13 cellular contexts compared by ENCODE assay signal in the genomic region with DNA sequence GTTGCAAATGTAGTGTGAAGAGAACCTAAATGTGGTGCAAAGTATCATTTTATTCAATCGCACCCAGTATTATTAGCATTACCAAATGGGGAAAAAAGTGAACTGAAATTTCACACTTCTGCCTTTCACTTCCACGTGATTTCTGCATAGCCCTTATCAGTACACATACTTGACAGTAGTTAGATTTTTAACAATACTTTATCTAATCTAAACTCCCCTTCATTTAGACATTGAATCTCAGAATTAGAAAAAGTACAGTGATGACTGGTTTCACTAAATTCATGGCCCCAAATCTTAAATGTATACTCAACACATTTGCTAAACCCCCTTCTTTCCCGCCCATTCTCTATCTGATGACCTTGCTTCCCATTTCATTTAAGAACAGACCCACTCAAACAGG. TPM values are rescaled to one million over a fixed set of nuclear protein-coding genes. Genes with fewer than 3 reads are reported as not detected.
DNase-seq lines count a peak whose midpoint lies in the region; ATAC-seq and TF ChIP-seq lines count a peak whose summit lies in the region.
"Had no signal": no experiment of that assay in that cellular context is flagged by ENCODE, and none has a peak within 500 bp of the region (broad histone marks: within the 10 kb centered on the region; RNA-seq: fewer than 3 reads in every experiment).

No MANE protein-coding gene starts in this region.

- intact Hi-C loops in spleen (cut with DNase I; ENCODE audit: low total_unique reads) (no loop called here), Caco-2 (cut with micrococcal nuclease; ENCODE audit: unreplicated experiment) (no loop called here)

- no peaks in the 10 kb centered on the region for H3K27me3 Mint-ChIP-seq in Caco-2 (ENCODE audit: insufficient read depth, unreplicated experiment)

- no peak overlapping the region for H3K27ac Mint-ChIP-seq in Caco-2 (ENCODE audit: unreplicated experiment)
- H3K27ac Mint-ChIP-seq: HFFc6 had no signal

- peak overlapping the region in 7 of 8 donors; percentile 30 to 83 (median 73) for H3K27ac ChIP-seq in spleen
- H3K27ac ChIP-seq: psoas muscle, SJCRH30 had no signal

- H3K4me3 Mint-ChIP-seq in Caco-2 (ENCODE audit: unreplicated experiment) = no peak overlapping the region
- H3K4me3 Mint-ChIP-seq: HFFc6 had no signal

- H3K9me3 ChIP-seq in spleen (no peaks in the 10 kb centered on the region), Caco-2 (no peaks in the 10 kb centered on the region)
- H3K9me3 ChIP-seq: psoas muscle, SJCRH30 had no signal

- H3K36me3 ChIP-seq in spleen = peaks cover 0 to 82% (median 26%) of the 10 kb centered on the region in 6 donors
- H3K36me3 ChIP-seq in Caco-2 (ENCODE audit: control insufficient read depth, insufficient read depth, low read length) = no peaks in the 10 kb centered on the region

- 48 to 63% (median 53%) methylated on average over 3 of the region's 3 CpGs for WGBS in spleen, 5 donors

- no peaks in the 10 kb centered on the region for H3K9me3 Mint-ChIP-seq in Caco-2 (ENCODE audit: unreplicated experiment)
- H3K9me3 Mint-ChIP-seq: HFFc6 had no signal

- DNase-seq in spleen (no peak), DMS 273 treated with DMSO at 0.1 percent for 48 hours (lab: John Stamatoyannopoulos, UW) (no peak), Caco-2 (no peak)
- DNase-seq in central memory CD4-positive, alpha-beta T cell = no peak
- DNase-seq: HFFc6, left colon, NCI-H187 treated with DMSO at 0.1 percent for 48 hours, psoas muscle, SJCRH30 had no signal

- CTCF ChIA-PET in Caco-2 (lab: Charles Lee) = no interaction called here

- TF ChIP-seq POLR2A in spleen (IDR thresholded peaks at IDR 0.05) = no peak

- POLR2A ChIA-PET in Caco-2 (lab: Charles Lee) = no interaction called here

- TF ChIP-seq CTCF in spleen (IDR thresholded peaks at IDR 0.05 in 8 of 11, conservative IDR thresholded peaks at IDR 0.05 in 3 of 11) (no peak), Caco-2 (IDR thresholded peaks at IDR 0.05; ENCODE audit: insufficient read depth in 1 of 2, low read depth in 1 of 2, low read length in 1 of 2, severe bottlenecking in 1 of 2, unreplicated experiment in 1 of 2) (no peak)

- H3K27me3 ChIP-seq in spleen (replicated peaks in 1 of 7) (no peaks in the 10 kb centered on the region), Caco-2 (replicated peaks; ENCODE audit: control insufficient read depth, insufficient read depth, low read length) (no peaks in the 10 kb centered on the region)
- H3K27me3 ChIP-seq: SJCRH30 had no signal

- BruUV-seq in Caco-2 (replicated peaks; lab: Mats Ljungman, UMichigan) = no TSS peak

- H3K4me3 ChIP-seq in spleen (peak overlapping the region in 1 of 8 donors; percentile 21), Caco-2 (ENCODE audit: low read depth, low read length) (no peak overlapping the region)
- H3K4me3 ChIP-seq: psoas muscle, SJCRH30 had no signal

- H3K4me1 Mint-ChIP-seq in Caco-2 (ENCODE audit: low read depth, unreplicated experiment) = peaks cover 9% of the 10 kb centered on the region

- ATAC-seq in GM19035 (IDR thresholded peaks at IDR 0.05; ENCODE audit: unreplicated experiment) (peak; percentile 47), HG02588 (IDR thresholded peaks at IDR 0.05; ENCODE audit: unreplicated experiment) (peak; percentile 54), HG03442 (IDR thresholded peaks at IDR 0.05; ENCODE audit: unreplicated experiment) (peak; percentile 44)
- ATAC-seq: left colon, psoas muscle had no signal

- H3K36me3 Mint-ChIP-seq in Caco-2 (ENCODE audit: insufficient read depth, unreplicated experiment) = peaks cover 46% of the 10 kb centered on the region

- H3K4me1 ChIP-seq in spleen = peaks cover 23 to 96% (median 79%) of the 10 kb centered on the region in 6 donors
- H3K4me1 ChIP-seq in Caco-2 = no peaks in the 10 kb centered on the region
- H3K4me1 ChIP-seq: psoas muscle, SJCRH30 had no signal

RNA-seq across cellular contexts. Expression of a gene that starts 14.3 kb away (rescaled TPM):
- 100 to 1,000 TPM in 3 of 7 donors, 10 to 100 TPM in 4; 70.7 to 114 (median 87.9) TPM for total RNA-seq in spleen
- 10 to 100 TPM; 14.4 to 28.5 (median 25.2) TPM for polyA plus RNA-seq in spleen
- 41.0 and 42.4 TPM in 2 replicates for total RNA-seq in Caco-2 (2022)

RNA-seq across cellular contexts. Expression of a gene that starts 39.4 kb away (rescaled TPM):
- total RNA-seq in spleen (not detected), Caco-2 (2022) (not detected in 2 replicates)
- not detected for polyA plus RNA-seq in spleen
- total RNA-seq: activated CD8-positive, alpha-beta memory T cell treated with anti-CD3 and anti-CD28 coated beads for 36 hours; HFFc6; left colon; psoas muscle; SJCRH30 had no signal
- polyA plus RNA-seq: psoas muscle had no signal

RNA-seq across cellular contexts. Expression of a gene that starts 53.8 kb away (rescaled TPM):
- not detected for total RNA-seq in spleen
- polyA plus RNA-seq in spleen = not detected
- not detected in 2 replicates for total RNA-seq in Caco-2 (2022)
- total RNA-seq: activated CD8-positive, alpha-beta memory T cell treated with anti-CD3 and anti-CD28 coated beads for 36 hours; HFFc6; left colon; psoas muscle; SJCRH30 had no signal
- polyA plus RNA-seq: psoas muscle had no signal
